ENCODE assay signal across 24 cellular contexts in the genomic region with DNA sequence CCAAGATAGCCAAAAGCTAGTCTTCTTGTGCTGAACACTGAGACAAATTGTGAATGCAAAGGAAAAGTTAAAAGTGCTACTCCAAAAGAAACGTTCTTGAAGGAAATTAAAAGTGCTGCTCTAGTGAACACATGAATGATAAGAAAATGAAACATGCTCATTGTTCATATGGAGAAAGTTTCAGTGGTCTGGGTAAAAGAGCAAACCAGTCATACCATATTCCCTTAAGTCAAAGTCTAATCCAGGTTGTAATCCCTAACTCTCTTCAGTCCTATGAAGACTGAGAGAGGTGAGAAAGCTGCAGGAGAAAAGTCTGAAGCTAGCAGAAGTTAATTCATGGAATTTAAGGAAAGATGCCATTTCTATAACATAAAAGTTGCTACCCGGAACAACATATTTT.
DNase-seq lines count a peak whose midpoint lies in the region; ATAC-seq and FAIRE-seq lines count a peak whose summit lies in the region.
"Had no signal": no experiment of that assay in that cellular context is flagged by ENCODE, and none has a peak within 500 bp of the region (broad histone marks: within the 10 kb centered on the region; RNA-seq: fewer than 3 reads in every experiment).

No MANE protein-coding gene starts in this region.

- peaks cover 7% of the 10 kb centered on the region for H3K4me1 Mint-ChIP-seq in activated naive CD8-positive, alpha-beta T cell treated with anti-CD3 and anti-CD28 coated beads, Interleukin-2, amount 50 U/mL, for 24 hours
- peaks cover 9% of the 10 kb centered on the region for H3K4me1 Mint-ChIP-seq in activated naive CD8-positive, alpha-beta T cell treated with anti-CD3 and anti-CD28 coated beads for 36 hours
- H3K4me1 Mint-ChIP-seq in activated T-helper 17 cell treated with anti-CD3 and anti-CD28 coated beads, Interleukin-2, amount 50 U/mL, for 72 hours = peaks cover 12% of the 10 kb centered on the region

- H3K27me3 Mint-ChIP-seq in activated naive CD8-positive, alpha-beta T cell treated with anti-CD3 and anti-CD28 coated beads, Interleukin-2, amount 50 U/mL, for 24 hours = no peaks in the 10 kb centered on the region
- no peaks in the 10 kb centered on the region for H3K27me3 Mint-ChIP-seq in activated naive CD8-positive, alpha-beta T cell treated with anti-CD3 and anti-CD28 coated beads for 36 hours
- no peaks in the 10 kb centered on the region for H3K27me3 Mint-ChIP-seq in activated T-helper 17 cell treated with anti-CD3 and anti-CD28 coated beads, Interleukin-2, amount 50 U/mL, for 72 hours
- H3K27me3 Mint-ChIP-seq: CD4-positive, alpha-beta memory T cell had no signal

- H3K27ac Mint-ChIP-seq in activated naive CD8-positive, alpha-beta T cell treated with anti-CD3 and anti-CD28 coated beads, Interleukin-2, amount 50 U/mL, for 24 hours = no peak overlapping the region
- H3K27ac Mint-ChIP-seq in activated naive CD8-positive, alpha-beta T cell treated with anti-CD3 and anti-CD28 coated beads for 36 hours = no peak overlapping the region
- peak overlapping the region; percentile 82 for H3K27ac Mint-ChIP-seq in activated T-helper 17 cell treated with anti-CD3 and anti-CD28 coated beads, Interleukin-2, amount 50 U/mL, for 72 hours
- H3K27ac Mint-ChIP-seq: CD4-positive, alpha-beta memory T cell had no signal

- DNase-seq in activated naive CD8-positive, alpha-beta T cell treated with anti-CD3 and anti-CD28 coated beads, Interleukin-2, amount 50 U/mL, for 24 hours = no peak
- no peak for DNase-seq in activated naive CD8-positive, alpha-beta T cell treated with anti-CD3 and anti-CD28 coated beads for 36 hours
- DNase-seq in GM19239 (ENCODE audit: insufficient read length, low spot score) = no peak
- DNase-seq in mesenteric fat pad (ENCODE audit: low spot score) = no peak
- DNase-seq in CD1c-positive myeloid dendritic cell (ENCODE audit: extremely low spot score) = no peak
- no peak for DNase-seq in stimulated activated CD4-positive, alpha-beta T cell treated with anti-CD3 and anti-CD28 coated beads, Interleukin-15, amount 100 ng/mL, for 24 hours
- DNase-seq: AML-193; CD4-positive, alpha-beta memory T cell; COR-L47; DMS53; Kasumi-1; NCI-H1092 treated with DMSO at 0.1 percent for 48 hours; NCI-H1436; NCI-H187; NCI-H2081 treated with DMSO at 0.1 percent for 48 hours; NCI-H2171; NCI-H226; NCI-H510A; NCI-H69; SHP77 had no signal

- peak; percentile 45 for FAIRE-seq in GM19239 (lab: Jason Lieb, UNC)
- FAIRE-seq: A549 had no signal

- no peak overlapping the region for H3K4me3 Mint-ChIP-seq in activated naive CD8-positive, alpha-beta T cell treated with anti-CD3 and anti-CD28 coated beads, Interleukin-2, amount 50 U/mL, for 24 hours
- no peak overlapping the region for H3K4me3 Mint-ChIP-seq in activated naive CD8-positive, alpha-beta T cell treated with anti-CD3 and anti-CD28 coated beads for 36 hours
- peak overlapping the region; percentile 26 for H3K4me3 Mint-ChIP-seq in activated T-helper 17 cell treated with anti-CD3 and anti-CD28 coated beads, Interleukin-2, amount 50 U/mL, for 72 hours
- H3K4me3 Mint-ChIP-seq: CD4-positive, alpha-beta memory T cell had no signal

- peaks cover 28% of the 10 kb centered on the region for H3K9me3 Mint-ChIP-seq in activated naive CD8-positive, alpha-beta T cell treated with anti-CD3 and anti-CD28 coated beads, Interleukin-2, amount 50 U/mL, for 24 hours
- H3K9me3 Mint-ChIP-seq in activated naive CD8-positive, alpha-beta T cell treated with anti-CD3 and anti-CD28 coated beads for 36 hours = peaks cover 16% of the 10 kb centered on the region
- H3K9me3 Mint-ChIP-seq in activated T-helper 17 cell treated with anti-CD3 and anti-CD28 coated beads, Interleukin-2, amount 50 U/mL, for 72 hours = peaks cover 12% of the 10 kb centered on the region

- H3K36me3 Mint-ChIP-seq in activated naive CD8-positive, alpha-beta T cell treated with anti-CD3 and anti-CD28 coated beads, Interleukin-2, amount 50 U/mL, for 24 hours (ENCODE audit: low read depth) = peaks cover 44% of the 10 kb centered on the region
- H3K36me3 Mint-ChIP-seq in activated naive CD8-positive, alpha-beta T cell treated with anti-CD3 and anti-CD28 coated beads for 36 hours = peaks cover 53% of the 10 kb centered on the region
- peaks cover 26% of the 10 kb centered on the region for H3K36me3 Mint-ChIP-seq in activated T-helper 17 cell treated with anti-CD3 and anti-CD28 coated beads, Interleukin-2, amount 50 U/mL, for 72 hours (ENCODE audit: low read depth)

- ATAC-seq in activated naive CD8-positive, alpha-beta T cell treated with anti-CD3 and anti-CD28 coated beads, Interleukin-2, amount 50 U/mL, for 24 hours = peak; percentile 71
- peak; percentile 81 for ATAC-seq in activated T-helper 17 cell treated with anti-CD3 and anti-CD28 coated beads, Interleukin-2, amount 50 U/mL, for 72 hours (replicated peaks)
- ATAC-seq: A549, HCT116, Panc1 had no signal
